In the genomic region with DNA sequence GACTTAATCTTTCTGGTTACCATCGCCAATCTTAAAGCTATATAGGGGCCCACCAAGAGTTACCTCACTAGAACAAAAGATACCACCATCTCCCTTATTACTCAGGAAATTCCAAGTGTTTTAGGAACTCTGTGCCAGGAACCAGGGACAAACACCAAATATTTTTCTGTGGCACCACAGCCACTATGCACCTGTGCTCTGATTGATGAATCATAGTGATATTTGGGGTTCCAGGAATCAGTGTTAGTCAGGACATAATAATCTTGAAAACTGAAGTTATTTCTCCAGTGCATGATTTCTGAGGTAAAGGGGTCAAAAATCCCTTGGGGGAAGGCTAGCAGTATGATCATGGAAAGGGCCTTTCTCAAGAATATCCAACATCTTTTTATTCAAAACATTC, we compare ENCODE assay signal across 30 cellular contexts. TPM values are rescaled to one million over a fixed set of nuclear protein-coding genes. Genes with fewer than 3 reads are reported as not detected.
"Had no signal": no experiment of that assay in that cellular context is flagged by ENCODE, and none has a peak within 500 bp of the region (broad histone marks: within the 10 kb centered on the region; RNA-seq: fewer than 3 reads in every experiment).

No MANE protein-coding gene starts in this region.

- H3K27me3 Mint-ChIP-seq: type B pancreatic cell had no signal

- ATAC-seq: heart right ventricle; left cardiac atrium; left lung; naive thymus-derived CD8-positive, alpha-beta T cell; psoas muscle; right cardiac atrium had no signal

- H3K4me3 Mint-ChIP-seq: naive thymus-derived CD8-positive, alpha-beta T cell; nephron progenitor cell; type B pancreatic cell had no signal

- H3K27ac ChIP-seq: coronary artery, esophagus muscularis mucosa, heart right ventricle, left lung, ovary, psoas muscle, testis, tibial artery had no signal

- H3K27me3 ChIP-seq: esophagus muscularis mucosa, heart right ventricle, left lung, ovary, testis, tibial artery had no signal

- H3K9me3 Mint-ChIP-seq: naive thymus-derived CD8-positive, alpha-beta T cell; nephron progenitor cell; type B pancreatic cell had no signal

- H3K4me3 ChIP-seq: coronary artery, esophagus muscularis mucosa, heart right ventricle, left lung, ovary, psoas muscle, testis, tibial artery had no signal

- H3K4me1 ChIP-seq: psoas muscle, testis had no signal

- DNase-seq: dermis blood vessel endothelial cell; effector memory CD4-positive, alpha-beta T cell; foreskin melanocyte; glutamatergic neuron; heart right ventricle; hippocampal formation; left cardiac atrium; left lung; mammary epithelial cell; mesendoderm; midbrain; naive thymus-derived CD8-positive, alpha-beta T cell; nephron progenitor cell; occipital lobe; ovary; posterior cingulate gyrus; psoas muscle; right cardiac atrium; small intestine; stimulated activated CD4-positive, alpha-beta T cell treated with anti-CD3 and anti-CD28 coated beads, Interleukin-12 subunit alpha, Interleukin-12 subunit beta, amount 100 ng/mL, for 4 hours; stimulated activated CD4-positive, alpha-beta T cell treated with anti-CD3 and anti-CD28 coated beads, Interleukin-1b, Interleukin-23, amount 100 ng/mL, for 48 hours; stimulated activated CD4-positive, alpha-beta T cell treated with anti-CD3 and anti-CD28 coated beads, Interleukin-4, amount 100 ng/mL, for 1 hour; stimulated activated CD8-positive, alpha-beta memory T cell treated with anti-CD3 and anti-CD28 coated beads, Interleukin-4, amount 100 ng/mL, for 48 hours; stimulated activated naive CD4-positive, alpha-beta T cell; substantia nigra; testis; tibial artery had no signal

- H3K27ac Mint-ChIP-seq: naive thymus-derived CD8-positive, alpha-beta T cell; nephron progenitor cell; type B pancreatic cell had no signal

- H3K36me3 Mint-ChIP-seq: naive thymus-derived CD8-positive, alpha-beta T cell; type B pancreatic cell had no signal

- H3K9me3 ChIP-seq: esophagus muscularis mucosa, heart right ventricle, left lung, ovary, psoas muscle, testis, tibial artery had no signal

- H3K36me3 ChIP-seq: esophagus muscularis mucosa, heart right ventricle, left lung, ovary, tibial artery had no signal

RNA-seq across cellular contexts. Expression of a gene that starts 33.7 kb away (rescaled TPM):
- polyA plus RNA-seq: naive thymus-derived CD8-positive, alpha-beta T cell had no signal
